ENCODE assay signal across 1 cellular context in genomic region chr15:31216210-31216911, GRCh38.
TF ChIP-seq lines count a peak whose summit lies in the region.

No MANE protein-coding gene starts in this region.

TF ChIP-seq in HepG2, 621 proteins besides CTCF, POLR2A, EP300 and RAD21 (continued from another document and continues in another):
- TF ChIP-seq SNAPC4 (CRISPR knock-in tag; IDR thresholded peaks at IDR 0.05): no peak
- no peak for TF ChIP-seq TP53 (CRISPR knock-in tag; conservative IDR thresholded peaks at IDR 0.05)
- TF ChIP-seq HHEX (CRISPR knock-in tag; IDR thresholded peaks at IDR 0.05): no peak
- TF ChIP-seq KLF12 (CRISPR knock-in tag; IDR thresholded peaks at IDR 0.05; ENCODE audit: borderline replicate concordance): 0 out of 2 replicates have a peak, but pooled peaks have one; percentile 27
- TF ChIP-seq GPN1 (CRISPR knock-in tag; IDR thresholded peaks at IDR 0.05; ENCODE audit: borderline replicate concordance): no peak
- TF ChIP-seq GZF1 (CRISPR knock-in tag; IDR thresholded peaks at IDR 0.05): no peak
- no peak for TF ChIP-seq RARG (CRISPR knock-in tag; IDR thresholded peaks at IDR 0.05; ENCODE audit: low read depth)
- no peak; the same call in 1 of the 2 replicates for TF ChIP-seq TMF1 (CRISPR knock-in tag; IDR thresholded peaks at IDR 0.05; ENCODE audit: low read depth)
- TF ChIP-seq ATF6 (CRISPR knock-in tag; conservative IDR thresholded peaks at IDR 0.05): no peak
- TF ChIP-seq ZNF609 (CRISPR knock-in tag; IDR thresholded peaks at IDR 0.05; ENCODE audit: borderline replicate concordance): peak; percentile 25; the same call in 1 of the 2 replicates
- 0 out of 2 replicates have a peak, but pooled peaks have one; percentile 45 for TF ChIP-seq FOXO4 (CRISPR knock-in tag; conservative IDR thresholded peaks at IDR 0.05)
- TF ChIP-seq NFE2L2 (IDR thresholded peaks at IDR 0.05; ENCODE audit: low read length): no peak
- no peak for TF ChIP-seq RORA (CRISPR knock-in tag; IDR thresholded peaks at IDR 0.05)
- TF ChIP-seq ZNF264 (CRISPR knock-in tag; IDR thresholded peaks at IDR 0.05): no peak
- TF ChIP-seq NCOA1 (CRISPR knock-in tag; IDR thresholded peaks at IDR 0.05): no peak
- TF ChIP-seq SKIL (CRISPR knock-in tag; IDR thresholded peaks at IDR 0.05; ENCODE audit: borderline replicate concordance): no peak
- TF ChIP-seq NFATC3 (CRISPR knock-in tag; IDR thresholded peaks at IDR 0.05): no peak
- TF ChIP-seq BRCA1 (CRISPR knock-in tag; IDR thresholded peaks at IDR 0.05): no peak
- no peak for TF ChIP-seq NCOA5 (CRISPR knock-in tag; IDR thresholded peaks at IDR 0.05)
- no peak for TF ChIP-seq MATR3 (CRISPR knock-in tag; IDR thresholded peaks at IDR 0.05)
- no peak for TF ChIP-seq ZEB1 (IDR thresholded peaks at IDR 0.05; ENCODE audit: insufficient replicate concordance, low read depth)
- TF ChIP-seq ZUFSP (CRISPR knock-in tag; IDR thresholded peaks at IDR 0.05; ENCODE audit: borderline replicate concordance): no peak
- peak; percentile 55; the same call in 1 of the 2 replicates for TF ChIP-seq CEBPB (IDR thresholded peaks at IDR 0.05; ENCODE audit: borderline replicate concordance, low read depth, low read length)
- TF ChIP-seq RBM39 (IDR thresholded peaks at IDR 0.05; ENCODE audit: low read depth, low read length, poor library complexity, severe bottlenecking): no peak
- no peak for TF ChIP-seq ZNF224 (CRISPR knock-in tag; IDR thresholded peaks at IDR 0.05)
- TF ChIP-seq ZNF761 (CRISPR knock-in tag; conservative IDR thresholded peaks at IDR 0.05): no peak
- TF ChIP-seq PRDM4 (CRISPR knock-in tag; IDR thresholded peaks at IDR 0.05; ENCODE audit: borderline replicate concordance): no peak
- TF ChIP-seq ZNF562 (CRISPR knock-in tag; IDR thresholded peaks at IDR 0.05; ENCODE audit: borderline replicate concordance): no peak
- no peak for TF ChIP-seq ZNF660 (CRISPR knock-in tag; IDR thresholded peaks at IDR 0.05; ENCODE audit: borderline replicate concordance, low read depth)
- TF ChIP-seq ZGPAT (CRISPR knock-in tag; IDR thresholded peaks at IDR 0.05): no peak
- no peak for TF ChIP-seq ZNF839 (CRISPR knock-in tag; IDR thresholded peaks at IDR 0.05; ENCODE audit: borderline replicate concordance)
- TF ChIP-seq MXD4 (CRISPR knock-in tag; IDR thresholded peaks at IDR 0.05): no peak
- no peak for TF ChIP-seq ONECUT2 (CRISPR knock-in tag; IDR thresholded peaks at IDR 0.05)
- no peak for TF ChIP-seq ZNF510 (CRISPR knock-in tag; IDR thresholded peaks at IDR 0.05; ENCODE audit: low read depth)
- no peak; the same call in 1 of the 2 replicates for TF ChIP-seq ZNF580 (CRISPR knock-in tag; IDR thresholded peaks at IDR 0.05; ENCODE audit: borderline replicate concordance, low read depth)
- no peak for TF ChIP-seq REXO4 (CRISPR knock-in tag; IDR thresholded peaks at IDR 0.05; ENCODE audit: borderline replicate concordance)
- no peak for TF ChIP-seq EEA1 (CRISPR knock-in tag; IDR thresholded peaks at IDR 0.05; ENCODE audit: borderline replicate concordance)
- TF ChIP-seq RFXAP (CRISPR knock-in tag; IDR thresholded peaks at IDR 0.05; ENCODE audit: borderline replicate concordance): no peak
- no peak for TF ChIP-seq MAZ (IDR thresholded peaks at IDR 0.05; ENCODE audit: borderline replicate concordance, low read depth, low read length)
- TF ChIP-seq MAZ (CRISPR knock-in tag; IDR thresholded peaks at IDR 0.05; ENCODE audit: low read depth): no peak; the same call in 1 of the 2 replicates
